In genomic region chrX:6468716-6469115, GRCh38 we compare ENCODE assay signal across 25 cellular contexts.
DNase-seq lines count a peak whose midpoint lies in the region; ATAC-seq, FAIRE-seq and TF ChIP-seq lines count a peak whose summit lies in the region.
"Had no signal": no experiment of that assay in that cellular context is flagged by ENCODE, and none has a peak within 500 bp of the region (broad histone marks: within the 10 kb centered on the region; RNA-seq: fewer than 3 reads in every experiment).

No MANE protein-coding gene starts in this region.

- TF ChIP-seq CTCF in GM12878 (IDR thresholded peaks at IDR 0.05 in 2 of 3, conservative IDR thresholded peaks at IDR 0.05 in 1 of 3; ENCODE audit: control insufficient read depth in 2 of 3, extremely low read depth in 1 of 3, insufficient read depth in 1 of 3, low read depth in 3 of 3, low read length in 3 of 3) (no peak), RWPE1 (conservative IDR thresholded peaks at IDR 0.05; ENCODE audit: low read depth) (no peak)

- no peak overlapping the region for H3K4me2 ChIP-seq in GM12878 (ENCODE audit: control insufficient read depth, insufficient read depth)
- no peak overlapping the region for H3K4me2 ChIP-seq in trophoblast cell (ENCODE audit: low read length)

- no peak overlapping the region for H2AK5ac ChIP-seq in trophoblast cell (ENCODE audit: low read length)

- CTCF ChIA-PET in GM12878 (lab: Yijun Ruan, JAX): no interaction called here
- CTCF ChIA-PET in RWPE1 (lab: Yijun Ruan, JAX): no interaction called here

- no peak overlapping the region for H3K23ac ChIP-seq in trophoblast cell (ENCODE audit: low read length)

- RAD21 ChIA-PET in GM12878 (lab: Charles Lee; ENCODE audit: unreplicated experiment): no interaction called here

- intact Hi-C loops in GM12878 (cut with micrococcal nuclease; ENCODE audit: unreplicated experiment): no loop called here

- FAIRE-seq in HTR-8/SVneo (lab: Jason Lieb, UNC) (peak; percentile 36), GM12878 (lab: Jason Lieb, UNC) (peak; percentile 86)
- FAIRE-seq: GM12891 had no signal

- ATAC-seq in GM12878: no peak
- ATAC-seq in HG03280 (IDR thresholded peaks at IDR 0.05; ENCODE audit: unreplicated experiment): no peak
- no peak for ATAC-seq in HG03175 (IDR thresholded peaks at IDR 0.05; ENCODE audit: unreplicated experiment)
- ATAC-seq: T-cell had no signal

- no peak overlapping the region for H4K8ac ChIP-seq in trophoblast cell (ENCODE audit: low read depth, low read length)

- H3K4me3 ChIP-seq in GM12878: no peak overlapping the region
- no peak overlapping the region for H3K4me3 ChIP-seq in trophoblast cell (ENCODE audit: low read depth, low read length)
- H3K4me3 ChIP-seq: SJSA1 had no signal

- no TSS peak for BruUV-seq in GM12878 (replicated peaks; lab: Mats Ljungman, UMichigan)

- no peak overlapping the region for H3K4ac ChIP-seq in trophoblast cell (ENCODE audit: low read depth, low read length)

- DNase-seq in DMS53 (lab: John Stamatoyannopoulos, UW): peak; percentile 17
- DNase-seq in DMS53 treated with DMSO at 0.1 percent for 48 hours (lab: John Stamatoyannopoulos, UW; ENCODE audit: unreplicated experiment): no peak
- DNase-seq in HTR-8/SVneo (ENCODE audit: insufficient read length, low spot score): no peak
- no peak for DNase-seq in GM12878 (ENCODE audit: low read depth, low spot score)
- peak; percentile 7 to 63 for DNase-seq in trophoblast cell
- DNase-seq in RWPE1 (ENCODE audit: low spot score): no peak
- DNase-seq: 8988T; CD4-positive, CD25-positive, alpha-beta regulatory T cell; DMS79; EL; GDM1; H7; KBM-7; MV-4-11; NCI-H1105; NCI-H1436 treated with DMSO at 0.1 percent for 48 hours; NCI-H187 treated with DMSO at 0.1 percent for 48 hours; NCI-H2107; NCI-H446 treated with DMSO at 0.1 percent for 48 hours; NCI-H774; T-cell had no signal

- in situ Hi-C loops in GM12878 (cut with MboI): no loop called here

- TF ChIP-seq EP300 in GM12878 (IDR thresholded peaks at IDR 0.05; ENCODE audit: borderline replicate concordance in 1 of 2, control insufficient read depth in 1 of 2, low read depth in 2 of 2, low read length in 2 of 2): no peak

- no peak overlapping the region for H3K9ac ChIP-seq in GM12878 (ENCODE audit: control insufficient read depth, insufficient read depth, low read length)
- no peak overlapping the region for H3K9ac ChIP-seq in trophoblast cell (ENCODE audit: low read length)

- no peak overlapping the region for H3K18ac ChIP-seq in trophoblast cell (ENCODE audit: low read length)

- no peak overlapping the region for H3K14ac ChIP-seq in trophoblast cell (ENCODE audit: low read length)

- H3K9me3 ChIP-seq in GM12878 (replicated peaks; ENCODE audit: control insufficient read depth, insufficient read depth, low read length): no peaks in the 10 kb centered on the region
- no peaks in the 10 kb centered on the region for H3K9me3 ChIP-seq in trophoblast cell (ENCODE audit: insufficient read depth, low read depth, low read length)
- H3K9me3 ChIP-seq: SJSA1 had no signal

- no peak overlapping the region for H4K91ac ChIP-seq in trophoblast cell (ENCODE audit: low read depth, low read length)

- H3K79me2 ChIP-seq in GM12878 (ENCODE audit: control insufficient read depth, insufficient read depth, low read length) (no peaks in the 10 kb centered on the region), trophoblast cell (ENCODE audit: control insufficient read depth, insufficient read depth, low read length, poor library complexity) (no peaks in the 10 kb centered on the region)

- 0% methylated on average over 4 of the region's 4 CpGs for WGBS in GM12878 (ENCODE audit: insufficient coverage, insufficient replicate concordance, low lambda C conversion rate, missing lambda C conversion rate)
- WGBS in trophoblast cell (ENCODE audit: extremely low coverage, insufficient coverage, insufficient read length): no CpG with 5 or more reads among the region's 4 CpGs

- H2BK120ac ChIP-seq in trophoblast cell (ENCODE audit: insufficient read depth, low read length, poor library complexity): no peak overlapping the region

- no peak overlapping the region for H2BK12ac ChIP-seq in trophoblast cell (ENCODE audit: low read length)

- SMC1A ChIA-PET in GM12878 (lab: Charles Lee; ENCODE audit: uncharacterized antibody, unreplicated experiment): interaction anchor here (1.1 kb wide), 1 partner anchor 19 kb away, joined by 3 read pairs; no protein-coding TSS in a partner anchor

- no peaks in the 10 kb centered on the region for H4K20me1 ChIP-seq in GM12878 (ENCODE audit: control insufficient read depth, insufficient read depth)

- H3K79me1 ChIP-seq in trophoblast cell (ENCODE audit: low read length): no peaks in the 10 kb centered on the region

- H2BK5ac ChIP-seq in trophoblast cell (ENCODE audit: low read depth, low read length, poor library complexity): no peak overlapping the region

- TF ChIP-seq RAD21 in GM12878 (IDR thresholded peaks at IDR 0.05; ENCODE audit: insufficient read depth, low read depth, low read length): no peak

- H3K27me3 ChIP-seq in GM12878 (replicated peaks in 1 of 2; ENCODE audit: control insufficient read depth in 2 of 2, insufficient read depth in 2 of 2, low read length in 1 of 2) (no peaks in the 10 kb centered on the region), trophoblast cell (ENCODE audit: insufficient read depth, low read length) (no peaks in the 10 kb centered on the region)
- H3K27me3 ChIP-seq: SJSA1 had no signal

- H3K4me1 ChIP-seq in GM12878 (ENCODE audit: control insufficient read depth, insufficient read depth, low read length) (no peaks in the 10 kb centered on the region), trophoblast cell (ENCODE audit: control insufficient read depth in 1 of 2, insufficient read depth in 2 of 2, low read length in 2 of 2) (no peaks in the 10 kb centered on the region)
- H3K4me1 ChIP-seq: SJSA1 had no signal

- H3K27ac ChIP-seq in GM12878 (ENCODE audit: control insufficient read depth, insufficient read depth) (no peak overlapping the region), trophoblast cell (ENCODE audit: low read depth, low read length) (no peak overlapping the region), RWPE1 (no peak overlapping the region)
- H3K27ac ChIP-seq: SJSA1 had no signal

- POLR2A ChIA-PET in GM12878 (lab: Charles Lee): no interaction called here
- POLR2A ChIA-PET in RWPE1 (lab: Yijun Ruan, JAX; ENCODE audit: low non-redundant PET): no interaction called here

- no peak overlapping the region for H2AFZ ChIP-seq in GM12878 (ENCODE audit: control insufficient read depth, low read depth, low read length)
- no peak overlapping the region for H2AFZ ChIP-seq in trophoblast cell (ENCODE audit: insufficient read depth, low read length, poor library complexity)

- no peak for TF ChIP-seq POLR2A in GM12878 (IDR thresholded peaks at IDR 0.05; ENCODE audit: low read depth, low read length)

- no peaks in the 10 kb centered on the region for H3K36me3 ChIP-seq in GM12878 (ENCODE audit: control insufficient read depth in 2 of 2, insufficient read depth in 2 of 2, low read length in 1 of 2)
- no peaks in the 10 kb centered on the region for H3K36me3 ChIP-seq in trophoblast cell (ENCODE audit: control insufficient read depth in 1 of 2, insufficient read depth in 2 of 2, low read length in 2 of 2)
- H3K36me3 ChIP-seq: SJSA1 had no signal

- H4K12ac ChIP-seq in trophoblast cell (ENCODE audit: low read depth, low read length): no peak overlapping the region

TF ChIP-seq in GM12878, 131 proteins besides CTCF, POLR2A, EP300 and RAD21:
- no peak for TF ChIP-seq SPI1 (IDR thresholded peaks at IDR 0.05; ENCODE audit: borderline replicate concordance, insufficient read depth, low read depth, low read length)

Comparison
In these comparisons a context has a peak if more than half of its experiments do, and no peak if none do; other contexts are left out.
1. DNase-seq: peak in DMS53 (single experiment) and trophoblast cell (2 of 2); none in DMS53 treated with DMSO at 0.1 percent for 48 hours (single experiment), HTR-8/SVneo (single experiment), GM12878 (single experiment) and RWPE1 (single experiment).